In genomic region chr14:103628221-103628683, GRCh38 we compare ENCODE assay signal across 7 cellular contexts.
DNase-seq lines count a peak whose midpoint lies in the region; ATAC-seq and TF ChIP-seq lines count a peak whose summit lies in the region.

No MANE protein-coding gene starts in this region.

- no peaks in the 10 kb centered on the region for H3K36me3 ChIP-seq in KMS-11 (ENCODE audit: insufficient read depth)
- H3K36me3 ChIP-seq in neutrophil: no peaks in the 10 kb centered on the region

- intact Hi-C loops in head of caudate nucleus (cut with DNase I): loop anchor here (10.0 kb wide), 1 partner anchor 53 kb away; no protein-coding TSS in a partner anchor

- H3K9me3 ChIP-seq in neutrophil: no peaks in the 10 kb centered on the region

- H3K9me3 Mint-ChIP-seq in activated naive CD4-positive, alpha-beta T cell treated with anti-CD3 and anti-CD28 coated beads, Interleukin-2, amount 50 U/mL, for 24 hours: no peaks in the 10 kb centered on the region

- H3K36me3 Mint-ChIP-seq in activated naive CD4-positive, alpha-beta T cell treated with anti-CD3 and anti-CD28 coated beads, Interleukin-2, amount 50 U/mL, for 24 hours: no peaks in the 10 kb centered on the region

- H3K27ac ChIP-seq in KMS-11 (peak overlapping the region; percentile 83), neutrophil (peak overlapping the region; percentile 87)

- H3K4me3 ChIP-seq in GM12864 (ENCODE audit: low read depth, low read length) (peak overlapping the region; percentile 96), KMS-11 (IDR thresholded peaks at IDR 0.05; ENCODE audit: insufficient read depth, low read depth, low read length) (no peak overlapping the region), neutrophil (ENCODE audit: low read depth in 1 of 2, low read length in 1 of 2) (peak overlapping the region; percentile 65 to 99)

- H2AFZ ChIP-seq in KMS-11 (ENCODE audit: low read depth): peak overlapping the region; percentile 73

- peak overlapping the region; percentile 55 for H3K27ac Mint-ChIP-seq in activated naive CD4-positive, alpha-beta T cell treated with anti-CD3 and anti-CD28 coated beads, Interleukin-2, amount 50 U/mL, for 24 hours

- 0 out of 2 replicates have a peak, but pooled peaks cover 12% of the 10 kb centered on the region for H4K20me1 ChIP-seq in KMS-11 (ENCODE audit: insufficient read depth)

- peaks cover 23% of the 10 kb centered on the region for H3K4me1 ChIP-seq in KMS-11 (ENCODE audit: low read depth, poor library complexity, severe bottlenecking)
- H3K4me1 ChIP-seq in neutrophil (ENCODE audit: control insufficient read depth in 1 of 2, insufficient read depth in 1 of 2, low read depth in 1 of 2, low read length in 1 of 2): peaks cover 21 to 22% of the 10 kb centered on the region in 2 experiments

- DNase-seq in GM12864 (ENCODE audit: low read depth) (no peak), head of caudate nucleus (peak in 41 of 42 donors; percentile 14 to 76 (median 49))

- peak overlapping the region; percentile 92 for H3K9ac ChIP-seq in KMS-11

- TF ChIP-seq CTCF in GM12864 (IDR thresholded peaks at IDR 0.05; ENCODE audit: low read depth, low read length, missing control alignments) (no peak), KMS-11 (conservative IDR thresholded peaks at IDR 0.05; ENCODE audit: low read depth, low read length) (no peak), neutrophil (IDR thresholded peaks at IDR 0.05) (no peak)

- H3K27me3 Mint-ChIP-seq in activated naive CD4-positive, alpha-beta T cell treated with anti-CD3 and anti-CD28 coated beads, Interleukin-2, amount 50 U/mL, for 24 hours: no peaks in the 10 kb centered on the region

- ATAC-seq in HG03460 (IDR thresholded peaks at IDR 0.05; ENCODE audit: unreplicated experiment) (no peak), GM19452 (IDR thresholded peaks at IDR 0.05; ENCODE audit: unreplicated experiment) (no peak)

- H3K4me2 ChIP-seq in KMS-11: peak overlapping the region; percentile 91

- peaks cover 31% of the 10 kb centered on the region for H3K79me2 ChIP-seq in KMS-11 (ENCODE audit: insufficient read depth, low read depth)

- peaks cover 29% of the 10 kb centered on the region for H3K4me1 Mint-ChIP-seq in activated naive CD4-positive, alpha-beta T cell treated with anti-CD3 and anti-CD28 coated beads, Interleukin-2, amount 50 U/mL, for 24 hours

- H3K27me3 ChIP-seq in KMS-11 (ENCODE audit: insufficient read depth, low read depth) (no peaks in the 10 kb centered on the region), neutrophil (peaks cover 30% of the 10 kb centered on the region)

- peak overlapping the region; percentile 83 for H3K4me3 Mint-ChIP-seq in activated naive CD4-positive, alpha-beta T cell treated with anti-CD3 and anti-CD28 coated beads, Interleukin-2, amount 50 U/mL, for 24 hours
